ENCODE assay signal across 9 cellular contexts in genomic region chr2:237449193-237449797, GRCh38. TPM values are rescaled to one million over a fixed set of nuclear protein-coding genes. Genes with fewer than 3 reads are reported as not detected.
DNase-seq lines count a peak whose midpoint lies in the region; ATAC-seq and TF ChIP-seq lines count a peak whose summit lies in the region.
"Had no signal": no experiment of that assay in that cellular context is flagged by ENCODE, and none has a peak within 500 bp of the region (broad histone marks: within the 10 kb centered on the region; RNA-seq: fewer than 3 reads in every experiment).

No MANE protein-coding gene starts in this region.

- no peaks in the 10 kb centered on the region for H4K20me1 ChIP-seq in IMR-90 (ENCODE audit: insufficient read depth, low read length)
- no peaks in the 10 kb centered on the region for H4K20me1 ChIP-seq in OCI-LY7 (ENCODE audit: insufficient read depth, low read length)

- intact Hi-C loops in IMR-90 (cut with micrococcal nuclease) = no loop called here
- intact Hi-C loops in left lung (cut with DNase I) = no loop called here
- intact Hi-C loops in OCI-LY7 (cut with micrococcal nuclease; ENCODE audit: unreplicated experiment) = no loop called here

- H2AFZ ChIP-seq in IMR-90 (replicated peaks; ENCODE audit: low read length, poor library complexity) (peak overlapping the region; percentile 82), OCI-LY7 (ENCODE audit: low read length) (no peak overlapping the region)

- TF ChIP-seq POLR2A in IMR-90 (IDR thresholded peaks at IDR 0.05; ENCODE audit: low read depth, low read length) = no peak

- in situ Hi-C loops in IMR-90 (cut with MboI; ENCODE audit: low sequenced_read_pairs) = no loop called here

- H3K4me1 ChIP-seq in IMR-90 (ENCODE audit: control insufficient read depth, insufficient read depth, low read length) (peaks cover 33% of the 10 kb centered on the region), left lung (peaks cover 10 to 15% of the 10 kb centered on the region in 2 donors), stomach smooth muscle (ENCODE audit: control insufficient read depth, insufficient read depth, low read length) (peaks cover 29% of the 10 kb centered on the region), OCI-LY7 (ENCODE audit: insufficient read depth, low read length, poor library complexity, severe bottlenecking) (no peaks in the 10 kb centered on the region)

- H3K9me1 ChIP-seq in IMR-90 (ENCODE audit: insufficient read depth, low read length) = peaks cover 11% of the 10 kb centered on the region

- H3K4me3 ChIP-seq in IMR-90 (ENCODE audit: insufficient read depth, low read depth, low read length) (no peak overlapping the region), cardiac fibroblast (replicated peaks in 1 of 2; ENCODE audit: low read depth in 2 of 2, low read length in 2 of 2) (peak overlapping the region in 1 of 2 donors; percentile 9), left lung (no peak overlapping the region), stomach smooth muscle (ENCODE audit: low read length in 2 of 2) (no peak overlapping the region), OCI-LY7 (ENCODE audit: low read depth, low read length, poor library complexity, severe bottlenecking) (no peak overlapping the region)

- H3K79me2 ChIP-seq in OCI-LY7 (ENCODE audit: insufficient read depth, low read depth, low read length) = no peaks in the 10 kb centered on the region

- POLR2A ChIA-PET in IMR-90 (lab: Charles Lee; ENCODE audit: unreplicated experiment) = no interaction called here
- POLR2A ChIA-PET in OCI-LY7 (lab: Charles Lee) = interaction anchor here (0.7 kb wide), 1 partner anchor 163 kb away, joined by 3 read pairs; no protein-coding TSS in a partner anchor

- peak overlapping the region; percentile 81 for H2AK9ac ChIP-seq in IMR-90 (replicated peaks; ENCODE audit: low read depth, low read length, poor library complexity)

- peak overlapping the region; percentile 66 for H2BK120ac ChIP-seq in IMR-90 (ENCODE audit: low read depth, low read length)

- no TSS peak for BruUV-seq in IMR-90 (replicated peaks; lab: Mats Ljungman, UMichigan)
- BruUV-seq in OCI-LY7 (replicated peaks; lab: Mats Ljungman, UMichigan) = no TSS peak

- 0 out of 2 replicates have a peak overlapping the region, but pooled peaks have one; percentile 0 for H3K4me2 ChIP-seq in IMR-90 (ENCODE audit: low read depth, low read length)
- H3K4me2 ChIP-seq in OCI-LY7 (ENCODE audit: low read length) = no peak overlapping the region

- CTCF ChIA-PET in IMR-90 (lab: Yijun Ruan, JAX) = interaction anchor here (0.6 to 1.7 kb wide), 2 partner anchors 15 to 28 kb away, joined by 3 to 7 read pairs; no protein-coding TSS in a partner anchor
- CTCF ChIA-PET in OCI-LY7 (lab: Charles Lee; ENCODE audit: unreplicated experiment) = no interaction called here

- peak overlapping the region; percentile 59 for H3K18ac ChIP-seq in IMR-90 (ENCODE audit: low read depth, low read length)

- no peak for TF ChIP-seq RAD21 in IMR-90 (IDR thresholded peaks at IDR 0.05; ENCODE audit: low read length)

- ATAC-seq in IMR-90 (ENCODE audit: low read depth) (peak; percentile 30), left lung (peak; percentile 59)

- H3K36me3 ChIP-seq in IMR-90 (ENCODE audit: control insufficient read depth, insufficient read depth, low read length) = no peaks in the 10 kb centered on the region
- no peaks in the 10 kb centered on the region for H3K36me3 ChIP-seq in left lung
- no peaks in the 10 kb centered on the region for H3K36me3 ChIP-seq in stomach smooth muscle (ENCODE audit: control insufficient read depth in 2 of 2, insufficient read depth in 2 of 2, low read length in 2 of 2)
- no peaks in the 10 kb centered on the region for H3K36me3 ChIP-seq in OCI-LY7 (ENCODE audit: insufficient read depth, low read length)

- dilution Hi-C loops in IMR-90 (cut with HindIII; ENCODE audit: low sequenced_read_pairs, unreplicated experiment) = no loop called here

- peak overlapping the region; percentile 32 for H4K5ac ChIP-seq in IMR-90 (ENCODE audit: low read depth, low read length)

- H3K23ac ChIP-seq in IMR-90 (ENCODE audit: low read depth, low read length) = no peak overlapping the region

- no peaks in the 10 kb centered on the region for H3K9me3 ChIP-seq in IMR-90 (ENCODE audit: control insufficient read depth, insufficient read depth, low read length)
- H3K9me3 ChIP-seq in left lung = no peaks in the 10 kb centered on the region
- no peaks in the 10 kb centered on the region for H3K9me3 ChIP-seq in stomach smooth muscle (ENCODE audit: control insufficient read depth in 2 of 2, low read length in 2 of 2)
- no peaks in the 10 kb centered on the region for H3K9me3 ChIP-seq in OCI-LY7 (ENCODE audit: low read length)

- H2BK20ac ChIP-seq in IMR-90 (ENCODE audit: low read depth, low read length) = peak overlapping the region; percentile 57; the same call in 1 of the 2 replicates

- H3K56ac ChIP-seq in IMR-90 (ENCODE audit: extremely low read depth, insufficient read depth, low read length) = no peak overlapping the region

- H3K9ac ChIP-seq in IMR-90 (ENCODE audit: low read depth, low read length) (no peak overlapping the region), stomach smooth muscle (ENCODE audit: low read length in 2 of 2) (no peak overlapping the region)

- H3K79me1 ChIP-seq in IMR-90 (ENCODE audit: low read depth in 1 of 2, low read length in 2 of 2) = peaks cover 0 to 15% of the 10 kb centered on the region in 2 experiments; a peak in 2 of 4 replicates

- peak overlapping the region; percentile 35; the same call in 2 of the 3 replicates for H2BK15ac ChIP-seq in IMR-90 (ENCODE audit: low read depth, low read length)

- H2AK5ac ChIP-seq in IMR-90 (ENCODE audit: low read depth, low read length) = peak overlapping the region; percentile 56

- H3K27me3 ChIP-seq in IMR-90 (ENCODE audit: control insufficient read depth, insufficient read depth, low read length) (no peaks in the 10 kb centered on the region), left lung (peaks cover 0 to 19% of the 10 kb centered on the region in 2 donors), stomach smooth muscle (ENCODE audit: control insufficient read depth in 1 of 2, insufficient read depth in 2 of 2, low read length in 2 of 2) (peaks cover 0 to 2% of the 10 kb centered on the region in 2 donors)

- H4K8ac ChIP-seq in IMR-90 (ENCODE audit: low read depth in 2 of 2, low read length in 2 of 2) = peak overlapping the region; percentile 7 to 80; a peak in 3 of 4 replicates

- DNase-seq in IMR-90 = peak; percentile 48
- DNase-seq in cardiac fibroblast (ENCODE audit: low read depth in 2 of 2) = peak; percentile 60 to 79
- no peak for DNase-seq in left lung
- DNase-seq in T1000 (lab: John Stamatoyannopoulos, UW) = no peak
- no peak for DNase-seq in COLO668 (lab: John Stamatoyannopoulos, UW; ENCODE audit: unreplicated experiment)
- no peak for DNase-seq in OCI-LY7 (ENCODE audit: low spot score)
- DNase-seq in DMS114 treated with DMSO at 0.1 percent for 48 hours (lab: John Stamatoyannopoulos, UW; ENCODE audit: unreplicated experiment) = no peak
- DNase-seq: NCI-H510A treated with DMSO at 0.1 percent for 48 hours had no signal

- no peaks in the 10 kb centered on the region for H3K9me2 ChIP-seq in OCI-LY7 (ENCODE audit: insufficient read depth, low read length)

- H3K14ac ChIP-seq in IMR-90 (replicated peaks; ENCODE audit: low read depth, low read length) = peak overlapping the region; percentile 53

- WGBS in IMR-90 (ENCODE audit: extremely low coverage in 2 of 2, insufficient read length in 1 of 2), 2 experiments = 17% methylated on average over 7 of the region's 11 CpGs; no CpG with 5 or more reads in 1 of the 2 experiments

- peak overlapping the region; percentile 45 for H2BK5ac ChIP-seq in IMR-90 (ENCODE audit: low read depth, low read length, poor library complexity, severe bottlenecking)

- H3K4ac ChIP-seq in IMR-90 (ENCODE audit: low read depth, low read length) = peak overlapping the region; percentile 42

- TF ChIP-seq CTCF in IMR-90 (conservative IDR thresholded peaks at IDR 0.05; ENCODE audit: low read depth, low read length) = no peak
- no peak for TF ChIP-seq CTCF in cardiac fibroblast (IDR thresholded peaks at IDR 0.05; ENCODE audit: low read depth, low read length)
- TF ChIP-seq CTCF in left lung (IDR thresholded peaks at IDR 0.05) = no peak
- no peak for TF ChIP-seq CTCF in OCI-LY7 (conservative IDR thresholded peaks at IDR 0.05; ENCODE audit: low read length)

- peak overlapping the region; percentile 67 for H4K91ac ChIP-seq in IMR-90 (ENCODE audit: insufficient read depth, low read depth, low read length)

- H3K27ac ChIP-seq in IMR-90 (ENCODE audit: insufficient read depth, low read length) (peak overlapping the region; percentile 38; the same call in 1 of the 2 replicates), left lung (no peak overlapping the region), stomach smooth muscle (ENCODE audit: low read length) (peak overlapping the region; percentile 41), OCI-LY7 (ENCODE audit: low read depth, low read length, poor library complexity, severe bottlenecking) (no peak overlapping the region)

TF ChIP-seq in IMR-90, 13 proteins besides CTCF, POLR2A, EP300 and RAD21:
- TF ChIP-seq CHD1 (IDR thresholded peaks at IDR 0.05; ENCODE audit: low read depth, low read length) (no peak), RFX5 (IDR thresholded peaks at IDR 0.05; ENCODE audit: low read depth, low read length) (no peak), SMC3 (IDR thresholded peaks at IDR 0.05; ENCODE audit: low read depth, low read length) (no peak), CEBPB (IDR thresholded peaks at IDR 0.05; ENCODE audit: low read depth, low read length) (no peak)

RNA-seq across cellular contexts. Expression of gene COL6A3, which starts 35.3 kb away (rescaled TPM):
- total RNA-seq in IMR-90 (2012; rRNA removed) = 1,501 and 1,855 TPM in 2 replicates
- 798 and 964 TPM in 2 replicates for polyA plus RNA-seq in IMR-90 (2012; rRNA removed)
- polyA plus RNA-seq in IMR-90 (2012; cell fraction: cytosol; rRNA removed) = 520 and 674 TPM in 2 replicates
- polyA plus RNA-seq in IMR-90 (2012; cell fraction: nucleus; rRNA removed; ENCODE audit: low replicate concordance) = 700 and 999 TPM in 2 replicates
- 100 to 1,000 TPM; 598 to 868 TPM for total RNA-seq in left lung
- not detected in 2 replicates for total RNA-seq in OCI-LY7 (2014; rRNA removed; shearing (Covaris generic))
- not detected in 2 replicates for total RNA-seq in OCI-LY7 (2022)

RNA-seq across cellular contexts. Expression of gene MLPH, which starts 37.8 kb away (rescaled TPM):
- 13.8 and 13.9 TPM in 2 replicates for total RNA-seq in IMR-90 (2012; rRNA removed)
- polyA plus RNA-seq in IMR-90 (2012; rRNA removed) = 21.6 and 23.7 TPM in 2 replicates
- 12.9 and 20.1 TPM in 2 replicates for polyA plus RNA-seq in IMR-90 (2012; cell fraction: cytosol; rRNA removed)
- polyA plus RNA-seq in IMR-90 (2012; cell fraction: nucleus; rRNA removed; ENCODE audit: low replicate concordance) = 50.9 and 66.0 TPM in 2 replicates
- total RNA-seq in left lung = 100 to 1,000 TPM; 244 to 296 TPM
- total RNA-seq in OCI-LY7 (2014; rRNA removed; shearing (Covaris generic)) = not detected in 2 replicates
- not detected in 2 replicates for total RNA-seq in OCI-LY7 (2022)

Comparison
In these comparisons a context has a peak if more than half of its experiments do, and no peak if none do; other contexts are left out.
1. DNase-seq: peak in IMR-90 (single experiment) and cardiac fibroblast (2 of 2); none in left lung (0 of 2), T1000 (single experiment), COLO668 (single experiment), OCI-LY7 (single experiment) and DMS114 treated with DMSO at 0.1 percent for 48 hours (single experiment).
2. H3K27ac ChIP-seq: peak in IMR-90 (single experiment) and stomach smooth muscle (single experiment); none in left lung (0 of 2) and OCI-LY7 (single experiment).
3. RNA of gene COL6A3, which starts 35.3 kb away (total RNA-seq): 1,501 to 1,855 TPM in IMR-90 and 598 to 868 TPM in left lung; not detected in OCI-LY7; every median in the first group is over 100 times any median in the second.
4. RNA of gene MLPH, which starts 37.8 kb away (total RNA-seq): 244 to 296 TPM in left lung; 13.8 to 13.9 TPM in IMR-90 and not detected in OCI-LY7; every median in the first group is over 10 times any median in the second.